In the genomic region with DNA sequence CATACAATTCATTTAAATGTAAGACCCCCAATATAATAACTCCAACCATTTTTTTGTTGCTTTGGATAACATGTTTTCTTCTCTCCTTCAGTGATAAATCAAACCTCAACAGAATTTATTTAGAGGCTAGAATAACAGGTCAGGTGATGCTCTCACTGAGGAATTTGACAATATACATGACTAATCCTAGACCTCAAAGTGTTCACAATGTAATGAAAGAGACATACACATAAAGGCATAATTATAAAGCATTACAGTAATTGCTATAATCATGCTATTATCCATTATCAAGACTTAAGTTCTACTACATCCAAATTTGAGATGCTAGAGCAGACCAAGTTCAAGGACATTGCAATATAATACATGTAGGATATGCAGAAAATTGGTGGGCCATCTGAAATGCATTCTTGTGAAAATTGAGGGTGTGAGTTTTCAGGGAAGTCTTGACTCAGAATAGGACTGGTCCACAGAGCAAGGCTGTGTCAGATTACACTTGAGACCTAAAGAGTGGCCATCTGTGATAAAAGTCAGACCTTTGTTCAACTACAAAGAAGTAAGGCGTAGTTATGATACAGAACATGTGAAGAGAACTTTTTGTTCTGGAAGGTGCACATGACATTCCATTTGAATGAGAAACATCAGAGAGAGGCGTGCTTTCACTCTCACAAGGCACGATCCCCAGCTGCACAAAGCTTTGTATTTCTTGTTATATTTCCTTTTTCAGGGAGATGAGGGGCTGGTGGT, we compare ENCODE assay signal across 1 cellular context.
TF ChIP-seq lines count a peak whose summit lies in the region.

No MANE protein-coding gene starts in this region.

TF ChIP-seq in endothelial cell of umbilical vein, 7 proteins besides CTCF, POLR2A, EP300 and RAD21:
- TF ChIP-seq JUN (IDR thresholded peaks at IDR 0.05; ENCODE audit: borderline replicate concordance, insufficient read depth, insufficient read length, low read depth) = peak; percentile 30
- TF ChIP-seq FOS (IDR thresholded peaks at IDR 0.05; ENCODE audit: borderline replicate concordance, insufficient read depth, low read length) = no peak
- TF ChIP-seq, protein P1, sequence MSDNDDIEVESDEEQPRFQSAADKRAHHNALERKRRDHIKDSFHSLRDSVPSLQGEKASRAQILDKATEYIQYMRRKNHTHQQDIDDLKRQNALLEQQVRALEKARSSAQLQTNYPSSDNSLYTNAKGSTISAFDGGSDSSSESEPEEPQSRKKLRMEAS (IDR thresholded peaks at IDR 0.05; ENCODE audit: insufficient read depth, insufficient read length) = peak; percentile 5
- TF ChIP-seq EZH2 (IDR thresholded peaks at IDR 0.05; ENCODE audit: borderline replicate concordance, low read depth, low read length, severe bottlenecking) = no peak
- peak; percentile 37 for TF ChIP-seq POLR2AphosphoS5 (IDR thresholded peaks at IDR 0.05; ENCODE audit: insufficient read depth, low read depth, low read length)
- no peak for TF ChIP-seq MYC (IDR thresholded peaks at IDR 0.05; ENCODE audit: low read depth, low read length)
- no peak for TF ChIP-seq GATA2 (IDR thresholded peaks at IDR 0.05; ENCODE audit: insufficient read depth, insufficient read length, low read depth, low read length)
